Comparison of ENCODE assay signal across 1 cellular context in genomic region chr10:68172324-68172723, GRCh38.
TF ChIP-seq lines count a peak whose summit lies in the region.

No MANE protein-coding gene starts in this region.

TF ChIP-seq in GM12878, 131 proteins besides CTCF, POLR2A, EP300 and RAD21:
- TF ChIP-seq EGR1 (IDR thresholded peaks at IDR 0.05; ENCODE audit: borderline replicate concordance in 1 of 2, low read depth in 2 of 2, low read length in 2 of 2) (no peak), NRF1 (conservative IDR thresholded peaks at IDR 0.05; ENCODE audit: low read depth, low read length) (no peak), MEF2B (IDR thresholded peaks at IDR 0.05; ENCODE audit: partially characterized antibody, poor library complexity, severe bottlenecking) (peak; percentile 66), MEF2A (IDR thresholded peaks at IDR 0.05; ENCODE audit: insufficient read depth, low read depth, low read length) (peak; percentile 78), IKZF2 (IDR thresholded peaks at IDR 0.05) (peak in 1 of 2 experiments; percentile 18; a peak in 1 of 4 replicates), SMC3 (IDR thresholded peaks at IDR 0.05; ENCODE audit: borderline replicate concordance, low read length) (no peak), EZH2 (IDR thresholded peaks at IDR 0.05; ENCODE audit: borderline replicate concordance, control insufficient read depth, low read depth, low read length) (no peak), ATF7 (IDR thresholded peaks at IDR 0.05; ENCODE audit: low read depth) (peak; percentile 68; the same call in 1 of the 2 replicates), RELB (IDR thresholded peaks at IDR 0.05; ENCODE audit: low read depth) (0 out of 2 replicates have a peak, but pooled peaks have one; percentile 53), NR2C2 (IDR thresholded peaks at IDR 0.05; ENCODE audit: borderline replicate concordance, control insufficient read depth, insufficient read length, low read depth) (no peak), RAD51 (IDR thresholded peaks at IDR 0.05) (peak; percentile 97), REST (IDR thresholded peaks at IDR 0.05; ENCODE audit: low read depth, low read length) (no peak), TBL1XR1 (IDR thresholded peaks at IDR 0.05; ENCODE audit: low read depth, low read length) (no peak), BCL11A (IDR thresholded peaks at IDR 0.05; ENCODE audit: low read depth, low read length) (0 out of 2 replicates have a peak, but pooled peaks have one; percentile 46), BMI1 (IDR thresholded peaks at IDR 0.05; ENCODE audit: borderline replicate concordance) (peak; percentile 23; the same call in 1 of the 2 replicates), RB1 (IDR thresholded peaks at IDR 0.05; ENCODE audit: borderline replicate concordance) (no peak), ZNF217 (IDR thresholded peaks at IDR 0.05) (no peak), NFIC (IDR thresholded peaks at IDR 0.05; ENCODE audit: low read depth, low read length) (0 out of 2 replicates have a peak, but pooled peaks have one; percentile 15), JUNB (IDR thresholded peaks at IDR 0.05) (no peak), SUZ12 (IDR thresholded peaks at IDR 0.05; ENCODE audit: unreplicated experiment) (no peak), JUND (IDR thresholded peaks at IDR 0.05; ENCODE audit: low read depth, low read length) (no peak), STAT3 (IDR thresholded peaks at IDR 0.05; ENCODE audit: low read depth, low read length) (no peak), MTA2 (IDR thresholded peaks at IDR 0.05; ENCODE audit: low read depth) (peak; percentile 94), MXI1 (IDR thresholded peaks at IDR 0.05; ENCODE audit: low read depth, low read length) (no peak), HSF1 (IDR thresholded peaks at IDR 0.05; ENCODE audit: low read depth, low read length) (no peak), CREB1 (IDR thresholded peaks at IDR 0.05; ENCODE audit: low read depth) (no peak), BHLHE40 (IDR thresholded peaks at IDR 0.05; ENCODE audit: borderline replicate concordance in 1 of 2, low read depth in 2 of 2, low read length in 1 of 2) (peak; percentile 61 to 74; a peak in 3 of 4 replicates), PAX8 (IDR thresholded peaks at IDR 0.05) (no peak)
- TF ChIP-seq, protein P1, sequence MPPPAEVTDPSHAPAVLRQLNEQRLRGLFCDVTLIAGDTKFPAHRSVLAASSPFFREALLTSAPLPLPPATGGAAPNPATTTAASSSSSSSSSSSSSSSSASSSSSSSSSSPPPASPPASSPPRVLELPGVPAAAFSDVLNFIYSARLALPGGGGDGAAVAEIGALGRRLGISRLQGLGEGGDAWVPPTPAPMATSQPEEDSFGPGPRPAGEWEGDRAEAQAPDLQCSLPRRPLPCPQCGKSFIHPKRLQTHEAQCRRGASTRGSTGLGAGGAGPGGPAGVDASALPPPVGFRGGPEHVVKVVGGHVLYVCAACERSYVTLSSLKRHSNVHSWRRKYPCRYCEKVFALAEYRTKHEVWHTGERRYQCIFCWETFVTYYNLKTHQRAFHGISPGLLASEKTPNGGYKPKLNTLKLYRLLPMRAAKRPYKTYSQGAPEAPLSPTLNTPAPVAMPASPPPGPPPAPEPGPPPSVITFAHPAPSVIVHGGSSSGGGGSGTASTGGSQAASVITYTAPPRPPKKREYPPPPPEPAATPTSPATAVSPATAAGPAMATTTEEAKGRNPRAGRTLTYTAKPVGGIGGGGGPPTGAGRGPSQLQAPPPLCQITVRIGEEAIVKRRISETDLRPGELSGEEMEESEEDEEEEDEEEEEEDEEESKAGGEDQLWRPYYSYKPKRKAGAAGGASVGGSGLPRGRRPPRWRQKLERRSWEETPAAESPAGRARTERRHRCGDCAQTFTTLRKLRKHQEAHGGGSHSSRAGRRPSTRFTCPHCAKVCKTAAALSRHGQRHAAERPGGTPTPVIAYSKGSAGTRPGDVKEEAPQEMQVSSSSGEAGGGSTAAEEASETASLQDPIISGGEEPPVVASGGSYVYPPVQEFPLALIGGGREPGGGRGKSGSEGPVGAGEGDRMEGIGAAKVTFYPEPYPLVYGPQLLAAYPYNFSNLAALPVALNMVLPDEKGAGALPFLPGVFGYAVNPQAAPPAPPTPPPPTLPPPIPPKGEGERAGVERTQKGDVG (CRISPR knock-in tag; IDR thresholded peaks at IDR 0.05): no peak
- TF ChIP-seq, protein P2, sequence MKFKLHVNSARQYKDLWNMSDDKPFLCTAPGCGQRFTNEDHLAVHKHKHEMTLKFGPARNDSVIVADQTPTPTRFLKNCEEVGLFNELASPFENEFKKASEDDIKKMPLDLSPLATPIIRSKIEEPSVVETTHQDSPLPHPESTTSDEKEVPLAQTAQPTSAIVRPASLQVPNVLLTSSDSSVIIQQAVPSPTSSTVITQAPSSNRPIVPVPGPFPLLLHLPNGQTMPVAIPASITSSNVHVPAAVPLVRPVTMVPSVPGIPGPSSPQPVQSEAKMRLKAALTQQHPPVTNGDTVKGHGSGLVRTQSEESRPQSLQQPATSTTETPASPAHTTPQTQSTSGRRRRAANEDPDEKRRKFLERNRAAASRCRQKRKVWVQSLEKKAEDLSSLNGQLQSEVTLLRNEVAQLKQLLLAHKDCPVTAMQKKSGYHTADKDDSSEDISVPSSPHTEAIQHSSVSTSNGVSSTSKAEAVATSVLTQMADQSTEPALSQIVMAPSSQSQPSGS (IDR thresholded peaks at IDR 0.05; ENCODE audit: low read length): no peak
- TF ChIP-seq, protein P3, sequence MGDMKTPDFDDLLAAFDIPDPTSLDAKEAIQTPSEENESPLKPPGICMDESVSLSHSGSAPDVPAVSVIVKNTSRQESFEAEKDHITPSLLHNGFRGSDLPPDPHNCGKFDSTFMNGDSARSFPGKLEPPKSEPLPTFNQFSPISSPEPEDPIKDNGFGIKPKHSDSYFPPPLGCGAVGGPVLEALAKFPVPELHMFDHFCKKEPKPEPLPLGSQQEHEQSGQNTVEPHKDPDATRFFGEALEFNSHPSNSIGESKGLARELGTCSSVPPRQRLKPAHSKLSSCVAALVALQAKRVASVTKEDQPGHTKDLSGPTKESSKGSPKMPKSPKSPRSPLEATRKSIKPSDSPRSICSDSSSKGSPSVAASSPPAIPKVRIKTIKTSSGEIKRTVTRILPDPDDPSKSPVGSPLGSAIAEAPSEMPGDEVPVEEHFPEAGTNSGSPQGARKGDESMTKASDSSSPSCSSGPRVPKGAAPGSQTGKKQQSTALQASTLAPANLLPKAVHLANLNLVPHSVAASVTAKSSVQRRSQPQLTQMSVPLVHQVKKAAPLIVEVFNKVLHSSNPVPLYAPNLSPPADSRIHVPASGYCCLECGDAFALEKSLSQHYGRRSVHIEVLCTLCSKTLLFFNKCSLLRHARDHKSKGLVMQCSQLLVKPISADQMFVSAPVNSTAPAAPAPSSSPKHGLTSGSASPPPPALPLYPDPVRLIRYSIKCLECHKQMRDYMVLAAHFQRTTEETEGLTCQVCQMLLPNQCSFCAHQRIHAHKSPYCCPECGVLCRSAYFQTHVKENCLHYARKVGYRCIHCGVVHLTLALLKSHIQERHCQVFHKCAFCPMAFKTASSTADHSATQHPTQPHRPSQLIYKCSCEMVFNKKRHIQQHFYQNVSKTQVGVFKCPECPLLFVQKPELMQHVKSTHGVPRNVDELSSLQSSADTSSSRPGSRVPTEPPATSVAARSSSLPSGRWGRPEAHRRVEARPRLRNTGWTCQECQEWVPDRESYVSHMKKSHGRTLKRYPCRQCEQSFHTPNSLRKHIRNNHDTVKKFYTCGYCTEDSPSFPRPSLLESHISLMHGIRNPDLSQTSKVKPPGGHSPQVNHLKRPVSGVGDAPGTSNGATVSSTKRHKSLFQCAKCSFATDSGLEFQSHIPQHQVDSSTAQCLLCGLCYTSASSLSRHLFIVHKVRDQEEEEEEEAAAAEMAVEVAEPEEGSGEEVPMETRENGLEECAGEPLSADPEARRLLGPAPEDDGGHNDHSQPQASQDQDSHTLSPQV (IDR thresholded peaks at IDR 0.05): no peak
- TF ChIP-seq, protein P4, sequence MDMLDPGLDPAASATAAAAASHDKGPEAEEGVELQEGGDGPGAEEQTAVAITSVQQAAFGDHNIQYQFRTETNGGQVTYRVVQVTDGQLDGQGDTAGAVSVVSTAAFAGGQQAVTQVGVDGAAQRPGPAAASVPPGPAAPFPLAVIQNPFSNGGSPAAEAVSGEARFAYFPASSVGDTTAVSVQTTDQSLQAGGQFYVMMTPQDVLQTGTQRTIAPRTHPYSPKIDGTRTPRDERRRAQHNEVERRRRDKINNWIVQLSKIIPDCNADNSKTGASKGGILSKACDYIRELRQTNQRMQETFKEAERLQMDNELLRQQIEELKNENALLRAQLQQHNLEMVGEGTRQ (IDR thresholded peaks at IDR 0.05; ENCODE audit: borderline replicate concordance, low read depth, low read length): peak; percentile 67; the same call in 1 of the 2 replicates
